ENCODE assay signal across 19 cellular contexts in the genomic region with DNA sequence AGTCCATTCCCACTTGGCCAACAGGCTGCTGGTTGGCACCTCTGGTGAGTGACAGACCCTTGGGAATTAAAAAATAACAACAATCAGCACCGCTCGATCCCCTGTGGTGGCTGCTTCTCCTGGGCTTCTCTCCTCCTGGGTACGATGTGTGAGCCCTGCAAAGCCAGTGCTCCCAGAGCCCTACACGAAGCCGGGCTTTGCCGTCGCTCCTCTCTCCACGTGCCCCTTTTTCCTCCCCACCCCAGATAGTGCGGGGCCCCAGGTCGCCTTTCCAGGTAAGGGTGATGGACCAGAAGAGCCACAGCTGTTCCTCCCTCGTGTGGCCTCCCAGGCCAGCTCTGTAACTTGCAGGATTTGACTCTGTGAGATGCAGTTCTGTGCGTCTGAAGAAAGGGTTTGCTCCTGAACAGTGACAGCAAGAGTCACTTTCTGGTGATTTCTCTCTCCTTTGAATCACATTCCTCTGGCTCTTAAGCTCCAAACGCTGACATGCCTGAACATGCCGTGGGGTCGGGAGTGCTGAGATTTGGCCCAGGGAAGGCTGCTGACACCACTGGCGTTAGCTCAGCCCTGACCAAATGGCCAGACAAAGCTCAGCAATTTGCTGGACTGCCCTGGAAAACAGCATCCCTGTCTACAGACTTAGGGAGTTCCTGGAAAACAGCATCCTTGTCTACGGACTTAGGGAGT. TPM values are rescaled to one million over a fixed set of nuclear protein-coding genes. Genes with fewer than 3 reads are reported as not detected.
A peak's percentile ranks its signal among the peaks of the same experiment; 100 is the strongest.
DNase-seq lines count a peak whose midpoint lies in the region; ATAC-seq, FAIRE-seq and TF ChIP-seq lines count a peak whose summit lies in the region.
"Had no signal": no experiment of that assay in that cellular context is flagged by ENCODE, and none has a peak within 500 bp of the region (broad histone marks: within the 10 kb centered on the region; RNA-seq: fewer than 3 reads in every experiment).

No MANE protein-coding gene starts in this region.

- no peak for TF ChIP-seq EP300 in H1 (IDR thresholded peaks at IDR 0.05; ENCODE audit: borderline replicate concordance in 1 of 2, low read depth in 2 of 2, low read length in 2 of 2)

- no peak overlapping the region for H4K8ac ChIP-seq in H1 (ENCODE audit: extremely low read depth, insufficient read depth, low read length)
- H4K8ac ChIP-seq in mesenchymal stem cell (ENCODE audit: low read length), result no peak overlapping the region

- H2BK5ac ChIP-seq in H1 (ENCODE audit: low read depth, low read length) (peak overlapping the region; percentile 78; the same call in 1 of the 2 replicates), mesenchymal stem cell (ENCODE audit: low read depth, low read length, poor library complexity, severe bottlenecking) (no peak overlapping the region)

- FAIRE-seq in H1 (lab: Jason Lieb, UNC), result no peak
- FAIRE-seq: GM12891 had no signal

- H3K27ac ChIP-seq in HUES6 (ENCODE audit: low read depth, low read length), result peak overlapping the region; percentile 39; the same call in 1 of the 2 replicates
- no peak overlapping the region for H3K27ac ChIP-seq in H1 (ENCODE audit: low read depth, low read length)
- H3K27ac ChIP-seq in mesenchymal stem cell (ENCODE audit: low read length, poor library complexity, severe bottlenecking), result no peak overlapping the region
- H3K27ac ChIP-seq: psoas muscle, spleen had no signal

- H3K4me1 Mint-ChIP-seq in type B pancreatic cell (ENCODE audit: unreplicated experiment), result peaks cover 30% of the 10 kb centered on the region

- H3K4me3 ChIP-seq in HUES6 (ENCODE audit: low read depth, low read length), result no peak overlapping the region
- H3K4me3 ChIP-seq in H1 (ENCODE audit: extremely low read depth in 1 of 4, insufficient read depth in 2 of 4, low read depth in 3 of 4, low read length in 4 of 4), result no peak overlapping the region
- H3K4me3 ChIP-seq in mesenchymal stem cell (ENCODE audit: insufficient read depth in 1 of 2, low read depth in 1 of 2, low read length in 2 of 2), result no peak overlapping the region
- H3K4me3 ChIP-seq: psoas muscle, spleen had no signal

- H2AFZ ChIP-seq in H1 (ENCODE audit: low read length) (peak overlapping the region; percentile 27; the same call in 1 of the 2 replicates), mesenchymal stem cell (ENCODE audit: low read depth, low read length) (no peak overlapping the region)

- H3K4me2 ChIP-seq in H1 (ENCODE audit: insufficient read depth in 1 of 2, low read depth in 2 of 2, low read length in 2 of 2), result no peak overlapping the region
- no peak overlapping the region for H3K4me2 ChIP-seq in mesenchymal stem cell (ENCODE audit: low read length, poor library complexity, severe bottlenecking)

- H3K27me3 ChIP-seq in HUES6 (ENCODE audit: control insufficient read depth, insufficient read depth, low read length) (no peaks in the 10 kb centered on the region), H1 (replicated peaks in 1 of 4; ENCODE audit: control insufficient read depth in 3 of 4, extremely low read depth in 1 of 4, insufficient read depth in 3 of 4, low read length in 3 of 4) (no peaks in the 10 kb centered on the region; a peak in 1 of 7 replicates), mesenchymal stem cell (ENCODE audit: control insufficient read depth in 1 of 2, insufficient read depth in 1 of 2, low read length in 2 of 2) (peaks cover 9 to 26% of the 10 kb centered on the region in 2 experiments)

- H3K79me1 ChIP-seq in H1 (ENCODE audit: low read depth, low read length), result no peaks in the 10 kb centered on the region
- no peaks in the 10 kb centered on the region for H3K79me1 ChIP-seq in mesenchymal stem cell (replicated peaks; ENCODE audit: low read length, poor library complexity, severe bottlenecking)

- H3K4ac ChIP-seq in H1 (replicated peaks; ENCODE audit: insufficient read length, low read depth, low read length), result peak overlapping the region; percentile 32
- no peak overlapping the region for H3K4ac ChIP-seq in mesenchymal stem cell (ENCODE audit: low read depth in 1 of 2, low read length in 2 of 2)

- H3K36me3 ChIP-seq in HUES6 (ENCODE audit: control insufficient read depth, insufficient read depth, low read length), result no peaks in the 10 kb centered on the region
- no peaks in the 10 kb centered on the region for H3K36me3 ChIP-seq in H1 (ENCODE audit: control insufficient read depth in 2 of 4, insufficient read depth in 4 of 4, low read length in 3 of 4)
- H3K36me3 ChIP-seq in mesenchymal stem cell (ENCODE audit: control insufficient read depth in 1 of 2, insufficient read depth in 2 of 2, low read depth in 1 of 2, low read length in 2 of 2), result no peaks in the 10 kb centered on the region
- H3K36me3 ChIP-seq: spleen had no signal

- no peak for ATAC-seq in HG03139 (IDR thresholded peaks at IDR 0.05; ENCODE audit: unreplicated experiment)
- ATAC-seq: natural killer cell had no signal

- H3K79me2 ChIP-seq in H1 (ENCODE audit: control insufficient read depth in 1 of 2, insufficient read depth in 2 of 2, low read length in 2 of 2), result no peaks in the 10 kb centered on the region

- CTCF ChIA-PET in H1 (lab: Charles Lee; ENCODE audit: partially characterized antibody), result interaction anchor here (0.8 to 1.5 kb wide), 6 partner anchors 10 to 442 kb away, joined by 3 read pairs; a partner anchor contains a TSS

- WGBS in H1 (ENCODE audit: extremely low coverage in 1 of 2, insufficient coverage in 1 of 2, insufficient read length in 1 of 2, insufficient replicate concordance in 2 of 2, low coverage in 1 of 2, low lambda C conversion rate in 2 of 2, missing lambda C conversion rate in 1 of 2), 2 experiments, result 86% methylated on average over 17 of the region's 17 CpGs; no CpG with 5 or more reads in 1 of the 2 experiments
- 70% methylated on average over 17 of the region's 17 CpGs for WGBS in mesenchymal stem cell

- H3K23me2 ChIP-seq in H1 (ENCODE audit: low read depth, low read length), result no peaks in the 10 kb centered on the region; the same call in 1 of the 2 replicates

- TF ChIP-seq RAD21 in H1 (IDR thresholded peaks at IDR 0.05 in 1 of 2, conservative IDR thresholded peaks at IDR 0.05 in 1 of 2; ENCODE audit: low read depth in 2 of 2, low read length in 2 of 2), result no peak

- H3K4me1 ChIP-seq in HUES6 (ENCODE audit: control insufficient read depth, insufficient read depth, low read length) (peaks cover 20% of the 10 kb centered on the region; the same call in 1 of the 2 replicates), H1 (replicated peaks in 1 of 4; ENCODE audit: control insufficient read depth in 3 of 4, insufficient read depth in 4 of 4, low read length in 3 of 4) (peaks cover 0 to 10% (median 3%) of the 10 kb centered on the region in 4 experiments; a peak in 5 of 7 replicates), mesenchymal stem cell (ENCODE audit: control insufficient read depth, insufficient read depth, low read depth, low read length) (peaks cover 18% of the 10 kb centered on the region)

- TF ChIP-seq CTCF in H1 (IDR thresholded peaks at IDR 0.05; ENCODE audit: control extremely low read depth in 1 of 3, insufficient read depth in 1 of 3, low read depth in 1 of 3, low read length in 3 of 3) (no peak), GM10266 (IDR thresholded peaks at IDR 0.05; ENCODE audit: control insufficient read depth, insufficient read depth, low read depth, missing control alignments) (no peak), type B pancreatic cell (conservative IDR thresholded peaks at IDR 0.05) (no peak)

- H4K20me1 ChIP-seq in H1 (replicated peaks in 1 of 2; ENCODE audit: control insufficient read depth in 1 of 2, insufficient read depth in 2 of 2, low read length in 2 of 2), result no peaks in the 10 kb centered on the region

- POLR2A ChIA-PET in H1 (lab: Charles Lee; ENCODE audit: partially characterized antibody), result interaction anchor here (2.1 kb wide), 1 partner anchor 60 kb away, joined by 6 read pairs; a partner anchor contains a TSS

- peaks cover 19% of the 10 kb centered on the region for H3K27me3 Mint-ChIP-seq in type B pancreatic cell

- H3K9ac ChIP-seq in HUES6 (ENCODE audit: low read length) (peak overlapping the region; percentile 58), H1 (replicated peaks in 1 of 4; ENCODE audit: extremely low read depth in 1 of 4, low read depth in 3 of 4, low read length in 3 of 4) (no peak overlapping the region), mesenchymal stem cell (ENCODE audit: low read length) (peak overlapping the region; percentile 25)

- no peak overlapping the region for H3K4me3 Mint-ChIP-seq in type B pancreatic cell
- H3K4me3 Mint-ChIP-seq: natural killer cell had no signal

- H2AK5ac ChIP-seq in H1 (ENCODE audit: low read depth, low read length) (no peak overlapping the region), mesenchymal stem cell (ENCODE audit: low read length, severe bottlenecking) (no peak overlapping the region)

- peak overlapping the region; percentile 43; the same call in 1 of the 2 replicates for H2BK12ac ChIP-seq in H1 (ENCODE audit: low read depth, low read length)
- no peak overlapping the region for H2BK12ac ChIP-seq in mesenchymal stem cell (ENCODE audit: low read length in 2 of 2)

- H3K14ac ChIP-seq in H1 (ENCODE audit: insufficient read length) (no peak overlapping the region), mesenchymal stem cell (ENCODE audit: low read length in 2 of 2) (no peak overlapping the region)

- no peak overlapping the region for H3K56ac ChIP-seq in H1 (replicated peaks; ENCODE audit: insufficient read length, low read depth, low read length)

- H3K23ac ChIP-seq in H1 (ENCODE audit: insufficient read length) (no peak overlapping the region), mesenchymal stem cell (ENCODE audit: low read length in 2 of 2) (no peak overlapping the region)

- H4K91ac ChIP-seq in H1 (replicated peaks; ENCODE audit: insufficient read length, low read length), result no peak overlapping the region
- no peak overlapping the region for H4K91ac ChIP-seq in mesenchymal stem cell (ENCODE audit: low read length)

- peak; percentile 57 for DNase-seq in AG08396 (ENCODE audit: low spot score)
- no peak for DNase-seq in H1 (ENCODE audit: low read depth in 1 of 2, low spot score in 2 of 2)
- no peak for DNase-seq in mesenchymal stem cell
- DNase-seq in GM10266 (ENCODE audit: extremely low spot score), result no peak
- DNase-seq in type B pancreatic cell (ENCODE audit: extremely low spot score, unreplicated experiment), result no peak
- DNase-seq in UCSD-AML1 (lab: John Stamatoyannopoulos, UW; ENCODE audit: unreplicated experiment), result no peak
- DNase-seq: activated CD4-positive, alpha-beta T cell treated with anti-CD3 and anti-CD28 coated beads, Interleukin-2, amount 50 U/mL, for 1 hour; activated CD8-positive, alpha-beta memory T cell treated with anti-CD3 and anti-CD28 coated beads, Interleukin-2, amount 50 U/mL, for 4 hours; activated effector memory CD4-positive, alpha-beta T cell treated with Interleukin-2 at 50 U/mL for 16 hours; DMS 273 treated with DMSO at 0.1 percent for 48 hours; effector CD4-positive, alpha-beta T cell; GF-D8; HCEC 1CT; natural killer cell; psoas muscle; spleen had no signal

- no peak overlapping the region for H2BK15ac ChIP-seq in H1 (ENCODE audit: low read length)
- no peak overlapping the region for H2BK15ac ChIP-seq in mesenchymal stem cell (ENCODE audit: low read depth, poor library complexity, severe bottlenecking)

- peak overlapping the region; percentile 78 for H3K18ac ChIP-seq in H1 (ENCODE audit: extremely low read depth, low read length)
- no peak overlapping the region for H3K18ac ChIP-seq in mesenchymal stem cell (ENCODE audit: low read depth in 1 of 2, low read length in 2 of 2)

- TF ChIP-seq POLR2A in H1 (IDR thresholded peaks at IDR 0.05; ENCODE audit: control extremely low read depth in 1 of 2, low read depth in 2 of 2, low read length in 2 of 2), result no peak

- no peak overlapping the region for H3K27ac Mint-ChIP-seq in type B pancreatic cell
- H3K27ac Mint-ChIP-seq: natural killer cell had no signal

- no peak overlapping the region for H4K5ac ChIP-seq in H1 (ENCODE audit: insufficient read length, low read depth, low read length)

- no peaks in the 10 kb centered on the region for H3K36me3 Mint-ChIP-seq in type B pancreatic cell
- H3K36me3 Mint-ChIP-seq: natural killer cell had no signal

- no peaks in the 10 kb centered on the region for H3K9me3 ChIP-seq in HUES6 (ENCODE audit: control insufficient read depth, insufficient read depth, low read depth, low read length)
- H3K9me3 ChIP-seq in H1 (ENCODE audit: insufficient read depth in 2 of 2, low read depth in 1 of 2, low read length in 1 of 2), result no peaks in the 10 kb centered on the region
- no peaks in the 10 kb centered on the region for H3K9me3 ChIP-seq in mesenchymal stem cell (ENCODE audit: control insufficient read depth, low read length)
- H3K9me3 ChIP-seq: psoas muscle, spleen had no signal

- no peaks in the 10 kb centered on the region for H3K9me3 Mint-ChIP-seq in type B pancreatic cell
- H3K9me3 Mint-ChIP-seq: natural killer cell had no signal

- H2BK20ac ChIP-seq in H1 (ENCODE audit: low read length), result 0 out of 2 replicates have a peak overlapping the region, but pooled peaks have one; percentile 9

- H2BK120ac ChIP-seq in H1 (replicated peaks; ENCODE audit: low read depth, low read length), result no peak overlapping the region
- H2BK120ac ChIP-seq in mesenchymal stem cell (ENCODE audit: low read depth, low read length), result no peak overlapping the region

RNA-seq across cellular contexts. Expression of a gene that starts 59.2 kb away (rescaled TPM):
- total RNA-seq in H1 (2021; fragmentation: NEBNext Ultra II Directional; extraction: Animal tissue kit (Norgen Biotek cat#: 25700)), result 3.8 and 5.6 TPM in 2 replicates
- 1.7 and 3.1 TPM in 2 replicates for polyA plus RNA-seq in H1 (2011; rRNA removed)
- polyA plus RNA-seq in H1 (2011; cell fraction: cytosol; rRNA removed), result 3.3 TPM
- 8.7 TPM for polyA plus RNA-seq in H1 (2011; cell fraction: nucleus; rRNA removed)
- 1.5 to 2.8 TPM (median 2.7 TPM) in 4 replicates for polyA plus RNA-seq in H1 (2012, experiment 1 of 2)
- 1.5 TPM for polyA plus RNA-seq in H1 (2012, experiment 2 of 2)
- polyA plus RNA-seq in H1 (2013, experiment 1 of 2), result 1.4 TPM
- polyA plus RNA-seq in H1 (2013, experiment 2 of 2), result 1.0 TPM
- polyA minus RNA-seq in H1 (2011; rRNA and poly(A)+ RNA removed), result 0.39 and 0.95 TPM in 2 replicates
- 2.3 TPM for polyA minus RNA-seq in H1 (2011; cell fraction: cytosol; rRNA and poly(A)+ RNA removed)
- polyA minus RNA-seq in H1 (2011; cell fraction: nucleus; rRNA and poly(A)+ RNA removed), result 2.6 TPM
- 2.9 TPM for polyA plus RNA-seq in mesenchymal stem cell (2013, experiment 1 of 2)
- 2.3 TPM for polyA plus RNA-seq in mesenchymal stem cell (2013, experiment 2 of 2)
- 4.2 and 11.7 TPM in 2 replicates for total RNA-seq in type B pancreatic cell (ENCODE audit: low replicate concordance)

Comparison
In these comparisons a context has a peak if more than half of its experiments do, and no peak if none do; other contexts are left out.
1. H3K9ac ChIP-seq: peak in HUES6 (single experiment) and mesenchymal stem cell (single experiment); none in H1 (0 of 4).